ENCODE assay signal across 1 cellular context in the genomic region with DNA sequence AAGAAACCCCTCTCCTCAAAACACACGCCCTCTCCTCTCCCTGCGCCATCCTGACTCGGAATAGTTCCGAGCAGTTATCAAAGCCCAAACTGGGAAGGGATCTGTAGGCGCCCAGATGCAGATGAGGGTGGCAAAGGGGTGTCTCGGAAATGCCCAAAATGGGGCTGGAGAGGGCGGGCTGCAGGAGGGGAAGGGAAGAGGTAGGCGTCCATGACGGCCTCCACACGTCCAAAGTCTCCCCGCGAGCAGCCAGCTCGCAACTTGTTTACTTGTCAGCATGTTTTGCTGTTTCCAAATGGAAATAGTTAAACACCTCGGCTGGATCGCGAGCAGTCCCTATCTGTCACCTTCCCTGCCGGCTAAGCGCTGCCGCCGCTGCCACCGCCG.
TF ChIP-seq lines count a peak whose summit lies in the region.

No MANE protein-coding gene starts in this region.

TF ChIP-seq in A549, 52 proteins besides CTCF, POLR2A, EP300 and RAD21 (continued from another document):
- TF ChIP-seq, protein P1, sequence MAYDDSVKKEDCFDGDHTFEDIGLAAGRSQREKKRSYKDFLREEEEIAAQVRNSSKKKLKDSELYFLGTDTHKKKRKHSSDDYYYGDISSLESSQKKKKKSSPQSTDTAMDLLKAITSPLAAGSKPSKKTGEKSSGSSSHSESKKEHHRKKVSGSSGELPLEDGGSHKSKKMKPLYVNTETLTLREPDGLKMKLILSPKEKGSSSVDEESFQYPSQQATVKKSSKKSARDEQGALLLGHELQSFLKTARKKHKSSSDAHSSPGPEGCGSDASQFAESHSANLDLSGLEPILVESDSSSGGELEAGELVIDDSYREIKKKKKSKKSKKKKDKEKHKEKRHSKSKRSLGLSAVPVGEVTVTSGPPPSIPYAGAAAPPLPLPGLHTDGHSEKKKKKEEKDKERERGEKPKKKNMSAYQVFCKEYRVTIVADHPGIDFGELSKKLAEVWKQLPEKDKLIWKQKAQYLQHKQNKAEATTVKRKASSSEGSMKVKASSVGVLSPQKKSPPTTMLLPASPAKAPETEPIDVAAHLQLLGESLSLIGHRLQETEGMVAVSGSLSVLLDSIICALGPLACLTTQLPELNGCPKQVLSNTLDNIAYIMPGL (CRISPR knock-in tag; IDR thresholded peaks at IDR 0.05; ENCODE audit: borderline replicate concordance) = no peak
- TF ChIP-seq FOXS1 (CRISPR knock-in tag; IDR thresholded peaks at IDR 0.05) = no peak
- no peak for TF ChIP-seq PBX3 (IDR thresholded peaks at IDR 0.05)
- no peak for TF ChIP-seq TP53 (CRISPR knock-in tag; IDR thresholded peaks at IDR 0.05)
- TF ChIP-seq BHLHE40 (IDR thresholded peaks at IDR 0.05; ENCODE audit: low read depth, low read length) = no peak
- no peak for TF ChIP-seq CBX8 (IDR thresholded peaks at IDR 0.05)
- no peak for TF ChIP-seq HES2 (IDR thresholded peaks at IDR 0.05)
- no peak for TF ChIP-seq PHF8 (IDR thresholded peaks at IDR 0.05; ENCODE audit: borderline replicate concordance, low read depth)
TF ChIP-seq in A549: peak in this region for 0.
